Comparison of ENCODE assay signal across 1 cellular context in the genomic region with DNA sequence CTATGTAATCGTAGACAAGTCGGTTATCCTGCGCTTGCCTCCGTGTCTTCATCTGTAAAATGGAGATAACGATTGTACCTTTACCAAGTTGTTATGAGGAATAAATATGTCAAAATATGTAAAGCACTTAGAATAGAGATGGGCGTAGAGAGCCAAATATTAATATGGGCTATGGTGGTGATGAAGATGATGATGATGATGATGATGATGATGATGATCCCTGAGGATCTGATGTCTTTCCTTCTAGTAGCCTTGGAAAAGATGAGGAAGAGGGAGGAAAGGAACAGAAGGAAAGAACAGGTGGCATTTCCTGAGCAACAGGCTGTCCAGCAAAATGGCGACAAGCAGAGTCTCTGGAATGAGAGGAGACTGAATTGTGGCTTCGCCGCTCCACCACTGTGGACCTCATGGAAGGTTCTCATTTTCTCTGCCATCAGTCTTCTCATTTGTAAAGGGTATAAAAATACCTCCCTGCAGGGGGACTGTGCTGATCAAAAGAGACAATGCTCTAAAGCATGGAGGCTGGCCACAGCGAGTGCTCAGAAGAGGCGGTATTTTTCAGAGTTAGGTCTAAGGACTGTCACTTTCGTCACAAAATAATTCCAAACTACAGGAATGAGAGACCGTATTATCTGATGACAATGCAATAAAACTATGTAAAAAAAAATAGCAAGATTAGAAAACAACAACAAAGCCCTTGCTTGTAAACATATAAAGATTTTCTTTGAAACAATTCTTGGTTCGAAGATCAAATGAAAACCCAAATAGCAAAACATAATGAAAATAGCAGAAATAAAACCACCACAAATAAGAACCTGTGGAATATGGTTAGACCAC.
A peak's percentile ranks its signal among the peaks of the same experiment; 100 is the strongest.
TF ChIP-seq lines count a peak whose summit lies in the region.

No MANE protein-coding gene starts in this region.

TF ChIP-seq in HEK293, 187 proteins besides CTCF, POLR2A, EP300 and RAD21 (continued from another document):
- TF ChIP-seq, protein P1, sequence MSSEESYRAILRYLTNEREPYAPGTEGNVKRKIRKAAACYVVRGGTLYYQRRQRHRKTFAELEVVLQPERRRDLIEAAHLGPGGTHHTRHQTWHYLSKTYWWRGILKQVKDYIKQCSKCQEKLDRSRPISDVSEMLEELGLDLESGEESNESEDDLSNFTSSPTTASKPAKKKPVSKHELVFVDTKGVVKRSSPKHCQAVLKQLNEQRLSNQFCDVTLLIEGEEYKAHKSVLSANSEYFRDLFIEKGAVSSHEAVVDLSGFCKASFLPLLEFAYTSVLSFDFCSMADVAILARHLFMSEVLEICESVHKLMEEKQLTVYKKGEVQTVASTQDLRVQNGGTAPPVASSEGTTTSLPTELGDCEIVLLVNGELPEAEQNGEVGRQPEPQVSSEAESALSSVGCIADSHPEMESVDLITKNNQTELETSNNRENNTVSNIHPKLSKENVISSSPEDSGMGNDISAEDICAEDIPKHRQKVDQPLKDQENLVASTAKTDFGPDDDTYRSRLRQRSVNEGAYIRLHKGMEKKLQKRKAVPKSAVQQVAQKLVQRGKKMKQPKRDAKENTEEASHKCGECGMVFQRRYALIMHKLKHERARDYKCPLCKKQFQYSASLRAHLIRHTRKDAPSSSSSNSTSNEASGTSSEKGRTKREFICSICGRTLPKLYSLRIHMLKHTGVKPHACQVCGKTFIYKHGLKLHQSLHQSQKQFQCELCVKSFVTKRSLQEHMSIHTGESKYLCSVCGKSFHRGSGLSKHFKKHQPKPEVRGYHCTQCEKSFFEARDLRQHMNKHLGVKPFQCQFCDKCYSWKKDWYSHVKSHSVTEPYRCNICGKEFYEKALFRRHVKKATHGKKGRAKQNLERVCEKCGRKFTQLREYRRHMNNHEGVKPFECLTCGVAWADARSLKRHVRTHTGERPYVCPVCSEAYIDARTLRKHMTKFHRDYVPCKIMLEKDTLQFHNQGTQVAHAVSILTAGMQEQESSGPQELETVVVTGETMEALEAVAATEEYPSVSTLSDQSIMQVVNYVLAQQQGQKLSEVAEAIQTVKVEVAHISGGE (tag by site-specific recombination; conservative IDR thresholded peaks at IDR 0.05; ENCODE audit: low read depth): no peak
- no peak for TF ChIP-seq RBAK (tag by site-specific recombination; IDR thresholded peaks at IDR 0.05)
- TF ChIP-seq SCRT1 (tag by site-specific recombination; IDR thresholded peaks at IDR 0.05; ENCODE audit: borderline replicate concordance): peak; percentile 31; the same call in 1 of the 2 replicates
